ENCODE assay signal across 8 cellular contexts in the genomic region with DNA sequence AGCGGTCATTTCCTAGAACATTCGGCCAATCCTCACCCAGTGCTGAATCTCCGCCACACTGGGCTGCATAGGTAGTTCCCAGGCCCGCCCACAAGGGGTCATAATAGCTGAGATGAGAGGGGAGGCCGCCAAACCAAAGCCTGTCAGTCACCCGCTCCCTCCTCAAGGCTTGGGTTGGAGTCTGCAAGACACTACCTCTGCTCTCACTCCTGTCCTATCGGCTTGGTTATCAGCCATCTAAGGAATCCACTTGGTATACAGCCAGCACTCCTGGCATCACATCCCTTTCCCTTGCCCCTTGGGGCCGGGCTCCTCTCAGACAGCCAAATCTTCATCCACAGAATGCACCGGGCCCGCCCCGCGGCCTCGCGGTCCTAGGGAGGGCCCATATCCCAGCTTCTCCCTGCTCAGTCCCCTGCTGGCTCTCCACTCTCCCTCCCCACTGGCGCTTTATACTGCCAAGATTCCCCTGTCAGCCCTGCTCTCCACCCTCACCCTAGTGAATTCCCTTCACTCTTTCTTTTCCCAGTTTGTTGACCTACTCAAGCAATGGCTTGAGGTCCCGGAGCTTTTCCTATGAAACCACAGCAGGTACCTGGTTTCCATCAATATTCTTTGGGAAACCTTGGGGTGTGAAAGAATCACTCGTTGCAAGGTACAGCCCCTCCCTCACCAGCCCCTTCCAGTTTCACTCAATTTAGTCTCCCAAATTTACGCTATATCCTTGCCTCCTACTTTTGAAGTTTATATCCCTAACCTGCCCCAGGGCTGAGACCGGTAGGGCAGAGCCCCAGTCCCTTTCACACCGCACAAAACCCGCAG. TPM values are rescaled to one million over a fixed set of nuclear protein-coding genes. Genes with fewer than 3 reads are reported as not detected.
DNase-seq lines count a peak whose midpoint lies in the region; ATAC-seq and TF ChIP-seq lines count a peak whose summit lies in the region.

No MANE protein-coding gene starts in this region.

- peak; percentile 24 for TF ChIP-seq CTCF in coronary artery (IDR thresholded peaks at IDR 0.05)

- peak overlapping the region; percentile 83 to 91 for H3K27ac ChIP-seq in coronary artery

- peak; percentile 77 for DNase-seq in GM03348 (ENCODE audit: low spot score)
- DNase-seq in HCEC 1CT, result peak; percentile 81
- peak; percentile 16 for DNase-seq in NCI-H128 (lab: John Stamatoyannopoulos, UW; ENCODE audit: unreplicated experiment)
- peak; percentile 47 for DNase-seq in activated CD4-positive, alpha-beta T cell treated with anti-CD3 and anti-CD28 coated beads for 1 hour
- no peak for DNase-seq in coronary artery (ENCODE audit: low spot score)
- DNase-seq in left lobe of liver (ENCODE audit: low spot score), result peak; percentile 69
- DNase-seq in stimulated activated CD4-positive, alpha-beta T cell treated with anti-CD3 and anti-CD28 coated beads, Interleukin-4, amount 100 ng/mL, for 4 hours, result peak; percentile 59 to 66

- ATAC-seq in left lobe of liver (peak; percentile 65), HG03025 (IDR thresholded peaks at IDR 0.05; ENCODE audit: low FRiP score, unreplicated experiment) (no peak)

- peak overlapping the region; percentile 96 for H3K4me3 ChIP-seq in coronary artery

RNA-seq across cellular contexts. Expression of a gene that starts 1.5 kb away (rescaled TPM):
- 8.8 TPM for total RNA-seq in left lobe of liver

RNA-seq across cellular contexts. Expression of a gene that starts 13.7 kb away (rescaled TPM):
- total RNA-seq in left lobe of liver, result 14.9 TPM

RNA-seq across cellular contexts. Expression of a gene that starts 20.1 kb away (rescaled TPM):
- total RNA-seq in left lobe of liver, result 1,145 TPM

RNA-seq across cellular contexts. Expression of a gene that starts 52.8 kb away (rescaled TPM):
- total RNA-seq in left lobe of liver, result 87.3 TPM
